ENCODE assay signal across 10 cellular contexts in genomic region chr13:50685491-50685890, GRCh38.
DNase-seq lines count a peak whose midpoint lies in the region; ATAC-seq, FAIRE-seq and TF ChIP-seq lines count a peak whose summit lies in the region.
"Had no signal": no experiment of that assay in that cellular context is flagged by ENCODE, and none has a peak within 500 bp of the region (broad histone marks: within the 10 kb centered on the region; RNA-seq: fewer than 3 reads in every experiment).

No MANE protein-coding gene starts in this region.

- WGBS in GM12878 (ENCODE audit: insufficient coverage, insufficient replicate concordance, low lambda C conversion rate, missing lambda C conversion rate): 41% methylated on average over 3 of the region's 3 CpGs

- no peaks in the 10 kb centered on the region for H3F3A ChIP-seq in MM.1S (ENCODE audit: insufficient read depth, low read length)

- RAD21 ChIA-PET in GM12878 (lab: Charles Lee; ENCODE audit: unreplicated experiment): interaction anchor here (0.9 to 1.8 kb wide), 3 partner anchors 50 to 226 kb away, joined by 3 to 4 read pairs (median 4); no protein-coding TSS in a partner anchor

- CTCF ChIA-PET in GM12878 (lab: Yijun Ruan, JAX): interaction anchor here (0.7 to 1.0 kb wide), 2 partner anchors 13 to 101 kb away, joined by 3 to 4 read pairs; no protein-coding TSS in a partner anchor
- CTCF ChIA-PET in activated CD8-positive, alpha-beta T cell treated with anti-CD3 and anti-CD28 coated beads, Interleukin-2, amount 10 ng/mL, durations not matched to agents 7 days and 5 days (lab: Charles Lee): interaction anchor here (0.9 to 1.5 kb wide), 2 partner anchors 28 to 116 kb away, joined by 3 to 4 read pairs; no protein-coding TSS in a partner anchor

- H3K27ac ChIP-seq in GM12878 (ENCODE audit: control insufficient read depth, insufficient read depth): no peak overlapping the region
- peak overlapping the region in 1 of 2 donors; percentile 23 for H3K27ac ChIP-seq in thoracic aorta
- no peak overlapping the region for H3K27ac ChIP-seq in MM.1S (ENCODE audit: low read length)
- H3K27ac ChIP-seq: foreskin keratinocyte had no signal

- peaks cover 21 to 37% of the 10 kb centered on the region in 2 donors for H3K4me1 Mint-ChIP-seq in immature natural killer cell
- peaks cover 31% of the 10 kb centered on the region for H3K4me1 Mint-ChIP-seq in activated CD8-positive, alpha-beta T cell treated with anti-CD3 and anti-CD28 coated beads, Interleukin-2, amount 10 ng/mL, durations not matched to agents 7 days and 5 days (ENCODE audit: low read depth)

- H3K4me2 ChIP-seq in GM12878 (ENCODE audit: control insufficient read depth, insufficient read depth) (peak overlapping the region; percentile 50; the same call in 1 of the 2 replicates), MM.1S (ENCODE audit: low read depth, low read length) (no peak overlapping the region)

- no peaks in the 10 kb centered on the region for H3K9me3 ChIP-seq in GM12878 (replicated peaks; ENCODE audit: control insufficient read depth, insufficient read depth, low read length)
- H3K9me3 ChIP-seq in thoracic aorta: no peaks in the 10 kb centered on the region
- no peaks in the 10 kb centered on the region for H3K9me3 ChIP-seq in MM.1S (replicated peaks; ENCODE audit: insufficient read depth, low read length)

- H3K27me3 ChIP-seq in GM12878 (replicated peaks in 1 of 2; ENCODE audit: control insufficient read depth in 2 of 2, insufficient read depth in 2 of 2, low read length in 1 of 2) (no peaks in the 10 kb centered on the region), thoracic aorta (replicated peaks; ENCODE audit: insufficient read depth) (no peaks in the 10 kb centered on the region), MM.1S (replicated peaks; ENCODE audit: insufficient read depth, low read length) (no peaks in the 10 kb centered on the region)
- H3K27me3 ChIP-seq: foreskin keratinocyte had no signal

- DNase-seq in NCI-H2107 (lab: John Stamatoyannopoulos, UW) (peak; percentile 45), GM12878 (ENCODE audit: low read depth, low spot score) (no peak), inferior parietal cortex (ENCODE audit: extremely low spot score) (peak; percentile 93), thoracic aorta (ENCODE audit: low spot score) (no peak), MM.1S (no peak), immature natural killer cell (no peak)
- DNase-seq in activated CD8-positive, alpha-beta T cell treated with anti-CD3 and anti-CD28 coated beads, Interleukin-2, amount 10 ng/mL, durations not matched to agents 7 days and 5 days: no peak
- DNase-seq: foreskin keratinocyte, T-helper 2 cell had no signal

- H3K79me2 ChIP-seq in GM12878 (ENCODE audit: control insufficient read depth, insufficient read depth, low read length) (no peaks in the 10 kb centered on the region), MM.1S (ENCODE audit: low read length) (no peaks in the 10 kb centered on the region)

- TF ChIP-seq CTCF in GM12878 (IDR thresholded peaks at IDR 0.05 in 2 of 3, conservative IDR thresholded peaks at IDR 0.05 in 1 of 3; ENCODE audit: control insufficient read depth in 2 of 3, extremely low read depth in 1 of 3, insufficient read depth in 1 of 3, low read depth in 3 of 3, low read length in 3 of 3) (no peak), thoracic aorta (IDR thresholded peaks at IDR 0.05) (no peak), MM.1S (IDR thresholded peaks at IDR 0.05; ENCODE audit: low read length) (no peak)

- no peak for TF ChIP-seq RAD21 in GM12878 (IDR thresholded peaks at IDR 0.05; ENCODE audit: insufficient read depth, low read depth, low read length)

- H3K9me3 Mint-ChIP-seq in immature natural killer cell: no peaks in the 10 kb centered on the region
- H3K9me3 Mint-ChIP-seq in activated CD8-positive, alpha-beta T cell treated with anti-CD3 and anti-CD28 coated beads, Interleukin-2, amount 10 ng/mL, durations not matched to agents 7 days and 5 days (ENCODE audit: insufficient read depth): no peaks in the 10 kb centered on the region

- no peak overlapping the region for H3K27ac Mint-ChIP-seq in immature natural killer cell
- H3K27ac Mint-ChIP-seq in activated CD8-positive, alpha-beta T cell treated with anti-CD3 and anti-CD28 coated beads, Interleukin-2, amount 10 ng/mL, durations not matched to agents 7 days and 5 days: no peak overlapping the region

- H4K20me1 ChIP-seq in GM12878 (ENCODE audit: control insufficient read depth, insufficient read depth) (no peaks in the 10 kb centered on the region), MM.1S (ENCODE audit: insufficient read depth, low read length) (no peaks in the 10 kb centered on the region)

- no peaks in the 10 kb centered on the region for H3K9me2 ChIP-seq in MM.1S (replicated peaks; ENCODE audit: insufficient read depth, low read length)

- no peak overlapping the region for H3K4me3 ChIP-seq in GM12878
- peak overlapping the region; percentile 42 for H3K4me3 ChIP-seq in thoracic aorta
- no peak overlapping the region for H3K4me3 ChIP-seq in MM.1S (ENCODE audit: low read length)

- no peak overlapping the region for H3K4me3 Mint-ChIP-seq in immature natural killer cell
- no peak overlapping the region for H3K4me3 Mint-ChIP-seq in activated CD8-positive, alpha-beta T cell treated with anti-CD3 and anti-CD28 coated beads, Interleukin-2, amount 10 ng/mL, durations not matched to agents 7 days and 5 days

- H3K36me3 Mint-ChIP-seq in immature natural killer cell: no peaks in the 10 kb centered on the region
- H3K36me3 Mint-ChIP-seq in activated CD8-positive, alpha-beta T cell treated with anti-CD3 and anti-CD28 coated beads, Interleukin-2, amount 10 ng/mL, durations not matched to agents 7 days and 5 days (ENCODE audit: low read depth): no peaks in the 10 kb centered on the region

- no peak overlapping the region for H3K9ac ChIP-seq in GM12878 (ENCODE audit: control insufficient read depth, insufficient read depth, low read length)
- H3K9ac ChIP-seq in MM.1S (ENCODE audit: low read length): no peak overlapping the region

- POLR2A ChIA-PET in GM12878 (lab: Charles Lee): interaction anchor here (1.0 to 1.5 kb wide), 2 partner anchors 13 to 91 kb away, joined by 3 to 4 read pairs; no protein-coding TSS in a partner anchor
- POLR2A ChIA-PET in activated CD8-positive, alpha-beta T cell treated with anti-CD3 and anti-CD28 coated beads, Interleukin-2, amount 10 ng/mL, durations not matched to agents 7 days and 5 days (lab: Charles Lee): interaction anchor here (0.7 kb wide), 1 partner anchor 463 kb away, joined by 3 read pairs; no protein-coding TSS in a partner anchor

- FAIRE-seq in GM12878 (lab: Jason Lieb, UNC): no peak

- peaks cover 6% of the 10 kb centered on the region for H3K4me1 ChIP-seq in GM12878 (ENCODE audit: control insufficient read depth, insufficient read depth, low read length)
- peaks cover 15 to 18% of the 10 kb centered on the region in 2 donors for H3K4me1 ChIP-seq in thoracic aorta (ENCODE audit: control insufficient read depth in 1 of 2, low read depth in 2 of 2)
- H3K4me1 ChIP-seq in MM.1S (ENCODE audit: low read length): no peaks in the 10 kb centered on the region
- H3K4me1 ChIP-seq: foreskin keratinocyte had no signal

- TF ChIP-seq EP300 in GM12878 (IDR thresholded peaks at IDR 0.05; ENCODE audit: borderline replicate concordance in 1 of 2, control insufficient read depth in 1 of 2, low read depth in 2 of 2, low read length in 2 of 2): no peak

- intact Hi-C loops in GM12878 (cut with micrococcal nuclease; ENCODE audit: unreplicated experiment): no loop called here

- SMC1A ChIA-PET in GM12878 (lab: Charles Lee; ENCODE audit: uncharacterized antibody, unreplicated experiment): interaction anchor here (1.0 to 2.2 kb wide), 7 partner anchors 8 to 97 kb away, joined by 3 to 11 read pairs (median 6); no protein-coding TSS in a partner anchor

- in situ Hi-C loops in GM12878 (cut with MboI): no loop called here

- ATAC-seq in GM12878 (peak; percentile 58), thoracic aorta (ENCODE audit: insufficient number of reproducible peaks, low FRiP score, low read depth) (no peak), HG02763 (IDR thresholded peaks at IDR 0.05; ENCODE audit: unreplicated experiment) (no peak)
- no peak for ATAC-seq in activated CD8-positive, alpha-beta T cell treated with anti-CD3 and anti-CD28 coated beads, Interleukin-2, amount 10 ng/mL, durations not matched to agents 7 days and 5 days
- ATAC-seq: foreskin keratinocyte had no signal

- no TSS peak for BruUV-seq in GM12878 (replicated peaks; lab: Mats Ljungman, UMichigan)

- H3K27me3 Mint-ChIP-seq in immature natural killer cell (ENCODE audit: low read depth in 3 of 3): peaks cover 21 to 42% (median 29%) of the 10 kb centered on the region in 3 donors
- H3K27me3 Mint-ChIP-seq in activated CD8-positive, alpha-beta T cell treated with anti-CD3 and anti-CD28 coated beads, Interleukin-2, amount 10 ng/mL, durations not matched to agents 7 days and 5 days (ENCODE audit: low read depth): peaks cover 9% of the 10 kb centered on the region

- H3K36me3 ChIP-seq in GM12878 (ENCODE audit: control insufficient read depth in 2 of 2, insufficient read depth in 2 of 2, low read length in 1 of 2) (no peaks in the 10 kb centered on the region), thoracic aorta (no peaks in the 10 kb centered on the region), MM.1S (replicated peaks; ENCODE audit: insufficient read depth, low read length) (no peaks in the 10 kb centered on the region)

- no peak for TF ChIP-seq POLR2A in GM12878 (IDR thresholded peaks at IDR 0.05; ENCODE audit: low read depth, low read length)

- peak overlapping the region; percentile 35 for H2AFZ ChIP-seq in GM12878 (ENCODE audit: control insufficient read depth, low read depth, low read length)
- no peak overlapping the region for H2AFZ ChIP-seq in MM.1S (ENCODE audit: low read length)

TF ChIP-seq in GM12878, 131 proteins besides CTCF, POLR2A, EP300 and RAD21 (continues in another document):
- TF ChIP-seq MEF2B (IDR thresholded peaks at IDR 0.05; ENCODE audit: partially characterized antibody, poor library complexity, severe bottlenecking) (peak; percentile 25), IKZF1 (conservative IDR thresholded peaks at IDR 0.05) (0 out of 2 replicates have a peak, but pooled peaks have one; percentile 25), TBL1XR1 (IDR thresholded peaks at IDR 0.05; ENCODE audit: low read depth, low read length) (no peak)
- TF ChIP-seq, protein P1, sequence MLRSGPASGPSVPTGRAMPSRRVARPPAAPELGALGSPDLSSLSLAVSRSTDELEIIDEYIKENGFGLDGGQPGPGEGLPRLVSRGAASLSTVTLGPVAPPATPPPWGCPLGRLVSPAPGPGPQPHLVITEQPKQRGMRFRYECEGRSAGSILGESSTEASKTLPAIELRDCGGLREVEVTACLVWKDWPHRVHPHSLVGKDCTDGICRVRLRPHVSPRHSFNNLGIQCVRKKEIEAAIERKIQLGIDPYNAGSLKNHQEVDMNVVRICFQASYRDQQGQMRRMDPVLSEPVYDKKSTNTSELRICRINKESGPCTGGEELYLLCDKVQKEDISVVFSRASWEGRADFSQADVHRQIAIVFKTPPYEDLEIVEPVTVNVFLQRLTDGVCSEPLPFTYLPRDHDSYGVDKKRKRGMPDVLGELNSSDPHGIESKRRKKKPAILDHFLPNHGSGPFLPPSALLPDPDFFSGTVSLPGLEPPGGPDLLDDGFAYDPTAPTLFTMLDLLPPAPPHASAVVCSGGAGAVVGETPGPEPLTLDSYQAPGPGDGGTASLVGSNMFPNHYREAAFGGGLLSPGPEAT (IDR thresholded peaks at IDR 0.05; ENCODE audit: low read depth): peak; percentile 41; the same call in 1 of the 2 replicates

Comparison
In these comparisons a context has a peak if more than half of its experiments do, and no peak if none do; other contexts are left out.
1. DNase-seq: peak in NCI-H2107 (single experiment) and inferior parietal cortex (single experiment); none in GM12878 (single experiment), thoracic aorta (single experiment), MM.1S (single experiment), immature natural killer cell (0 of 3) and activated CD8-positive, alpha-beta T cell treated with anti-CD3 and anti-CD28 coated beads, Interleukin-2, amount 10 ng/mL, durations not matched to agents 7 days and 5 days (single experiment).